Comparison of ENCODE assay signal across 1 cellular context in genomic region chr9:130598188-130598587, GRCh38.
TF ChIP-seq lines count a peak whose summit lies in the region.

No MANE protein-coding gene starts in this region.

TF ChIP-seq in HepG2, 621 proteins besides CTCF, POLR2A, EP300 and RAD21 (continued from another document and continues in another):
- TF ChIP-seq ZNF770 (CRISPR knock-in tag; IDR thresholded peaks at IDR 0.05) (0 out of 2 replicates have a peak, but pooled peaks have one; percentile 25), TCF7 (IDR thresholded peaks at IDR 0.05; ENCODE audit: low read depth) (peak; percentile 56), STAG1 (CRISPR knock-in tag; IDR thresholded peaks at IDR 0.05) (peak; percentile 15; the same call in 1 of the 2 replicates), DMAP1 (CRISPR knock-in tag; IDR thresholded peaks at IDR 0.05) (no peak; the same call in 1 of the 2 replicates), CREBL2 (CRISPR knock-in tag; IDR thresholded peaks at IDR 0.05; ENCODE audit: borderline replicate concordance) (no peak), SOX13 (IDR thresholded peaks at IDR 0.05) (peak; percentile 77), SOX13 (CRISPR knock-in tag; conservative IDR thresholded peaks at IDR 0.05 in 1 of 2, IDR thresholded peaks at IDR 0.05 in 1 of 2) (peak in 1 of 2 experiments; percentile 87; a peak in 2 of 4 replicates), FOXM1 (CRISPR knock-in tag; IDR thresholded peaks at IDR 0.05) (no peak), KAT7 (CRISPR knock-in tag; IDR thresholded peaks at IDR 0.05; ENCODE audit: borderline replicate concordance) (no peak; the same call in 1 of the 2 replicates), NFKBIZ (CRISPR knock-in tag; IDR thresholded peaks at IDR 0.05) (peak; percentile 94), ZNF34 (CRISPR knock-in tag; IDR thresholded peaks at IDR 0.05; ENCODE audit: borderline replicate concordance) (no peak; the same call in 1 of the 2 replicates), SOX5 (CRISPR knock-in tag; IDR thresholded peaks at IDR 0.05; ENCODE audit: borderline replicate concordance) (peak; percentile 83), SAP130 (CRISPR knock-in tag; IDR thresholded peaks at IDR 0.05; ENCODE audit: low read depth) (peak; percentile 55), HDAC2 (CRISPR knock-in tag; IDR thresholded peaks at IDR 0.05) (peak; percentile 88), POLR2G (IDR thresholded peaks at IDR 0.05; ENCODE audit: low read depth, low read length) (no peak), RFXANK (CRISPR knock-in tag; IDR thresholded peaks at IDR 0.05) (no peak), ZMYM4 (CRISPR knock-in tag; IDR thresholded peaks at IDR 0.05) (peak; percentile 60; the same call in 1 of the 2 replicates), ARID3A (IDR thresholded peaks at IDR 0.05; ENCODE audit: low read depth, low read length) (peak; percentile 68; the same call in 1 of the 2 replicates), TBL1XR1 (IDR thresholded peaks at IDR 0.05; ENCODE audit: borderline replicate concordance, low read length, partially characterized antibody) (peak; percentile 79), KLF6 (CRISPR knock-in tag; IDR thresholded peaks at IDR 0.05) (peak; percentile 84; the same call in 1 of the 2 replicates), ZNF513 (CRISPR knock-in tag; conservative IDR thresholded peaks at IDR 0.05) (no peak), POGK (CRISPR knock-in tag; conservative IDR thresholded peaks at IDR 0.05) (no peak; the same call in 1 of the 2 replicates), FOXJ3 (CRISPR knock-in tag; IDR thresholded peaks at IDR 0.05; ENCODE audit: borderline replicate concordance) (peak; percentile 95), ARID4A (CRISPR knock-in tag; IDR thresholded peaks at IDR 0.05; ENCODE audit: borderline replicate concordance) (peak; percentile 70; the same call in 1 of the 2 replicates), ZNF362 (CRISPR knock-in tag; IDR thresholded peaks at IDR 0.05; ENCODE audit: borderline replicate concordance) (peak; percentile 98), AHR (CRISPR knock-in tag; IDR thresholded peaks at IDR 0.05) (no peak), DMTF1 (CRISPR knock-in tag; IDR thresholded peaks at IDR 0.05) (no peak), ZNF746 (CRISPR knock-in tag; IDR thresholded peaks at IDR 0.05) (0 out of 2 replicates have a peak, but pooled peaks have one; percentile 29), KDM3A (CRISPR knock-in tag; IDR thresholded peaks at IDR 0.05; ENCODE audit: low read depth) (peak; percentile 86), ZFP90 (CRISPR knock-in tag; IDR thresholded peaks at IDR 0.05; ENCODE audit: borderline replicate concordance) (peak; percentile 51; the same call in 1 of the 2 replicates), ZNF766 (CRISPR knock-in tag; IDR thresholded peaks at IDR 0.05; ENCODE audit: borderline replicate concordance) (0 out of 2 replicates have a peak, but pooled peaks have one; percentile 30), ZNF792 (CRISPR knock-in tag; IDR thresholded peaks at IDR 0.05) (no peak), ARID5B (CRISPR knock-in tag; IDR thresholded peaks at IDR 0.05) (peak; percentile 94), ZMAT3 (CRISPR knock-in tag; conservative IDR thresholded peaks at IDR 0.05) (0 out of 2 replicates have a peak, but pooled peaks have one; percentile 27), ZNF460 (CRISPR knock-in tag; IDR thresholded peaks at IDR 0.05; ENCODE audit: borderline replicate concordance) (peak; percentile 16; the same call in 1 of the 2 replicates), XRCC5 (optimal IDR thresholded peaks at IDR 0.05; ENCODE audit: low read length) (no peak), ZNF607 (CRISPR knock-in tag; IDR thresholded peaks at IDR 0.05; ENCODE audit: borderline replicate concordance) (no peak), ZFX (CRISPR knock-in tag; IDR thresholded peaks at IDR 0.05; ENCODE audit: low read depth) (peak; percentile 36; the same call in 1 of the 2 replicates), CEBPG (CRISPR knock-in tag; IDR thresholded peaks at IDR 0.05) (peak; percentile 96), RBM22 (optimal IDR thresholded peaks at IDR 0.05; ENCODE audit: low read length) (no peak), SP2 (CRISPR knock-in tag; IDR thresholded peaks at IDR 0.05) (no peak)
